In the genomic region with DNA sequence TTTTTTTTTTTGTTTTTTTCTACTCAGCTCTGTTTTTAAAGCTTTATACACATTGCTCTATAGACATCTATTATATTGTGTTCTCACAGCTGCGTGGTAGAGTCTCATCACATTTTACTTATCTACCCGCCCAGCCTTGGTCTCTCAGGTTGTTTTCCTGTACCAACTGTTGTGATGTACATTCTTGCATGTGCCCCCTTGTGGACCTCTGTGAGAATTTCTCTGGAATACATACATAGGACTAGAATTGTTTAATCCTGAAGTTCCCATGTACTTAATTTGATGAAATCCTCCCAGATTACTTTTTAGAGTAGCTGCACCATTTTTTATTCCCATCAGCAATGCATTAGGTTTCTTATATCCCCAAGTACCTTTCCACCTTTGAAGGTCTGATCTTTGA, we compare ENCODE assay signal across 8 cellular contexts. TPM values are rescaled to one million over a fixed set of nuclear protein-coding genes. Genes with fewer than 3 reads are reported as not detected.
DNase-seq lines count a peak whose midpoint lies in the region; ATAC-seq, FAIRE-seq and TF ChIP-seq lines count a peak whose summit lies in the region.

No MANE protein-coding gene starts in this region.

- no peak for DNase-seq in AG04449 (ENCODE audit: low read depth, low spot score)
- no peak for DNase-seq in GM19239 (ENCODE audit: insufficient read length, low spot score)
- peak; percentile 56 for DNase-seq in NCI-H460 (ENCODE audit: extremely low read depth, low read depth)
- no peak for DNase-seq in dorsolateral prefrontal cortex
- no peak for DNase-seq in gastrocnemius medialis
- no peak for DNase-seq in sigmoid colon
- no peak for DNase-seq in hypothalamus (lab: John Stamatoyannopoulos, UW)
- DNase-seq in RCC 7860 (ENCODE audit: low spot score) = no peak

- no peak for TF ChIP-seq EP300 in sigmoid colon (IDR thresholded peaks at IDR 0.05)

- FAIRE-seq in GM19239 (lab: Jason Lieb, UNC) (peak; percentile 51), RCC 7860 (lab: Jason Lieb, UNC) (no peak)

- 31 to 56% methylated on average over 2 of the region's 2 CpGs for WGBS in sigmoid colon, 2 donors

- H3K9me3 ChIP-seq in gastrocnemius medialis (no peaks in the 10 kb centered on the region), sigmoid colon (no peaks in the 10 kb centered on the region)

- H3K36me3 ChIP-seq in gastrocnemius medialis (no peaks in the 10 kb centered on the region), sigmoid colon (no peaks in the 10 kb centered on the region)

- POLR2A ChIA-PET in AG04449 (lab: Yijun Ruan, JAX) = no interaction called here

- no peak for ATAC-seq in gastrocnemius medialis

- H3K4me3 ChIP-seq in AG04449 (ENCODE audit: low read depth, low read length) (no peak overlapping the region), dorsolateral prefrontal cortex (no peak overlapping the region), gastrocnemius medialis (no peak overlapping the region), sigmoid colon (no peak overlapping the region)

- intact Hi-C loops in dorsolateral prefrontal cortex (cut with DNase I) = no loop called here
- intact Hi-C loops in gastrocnemius medialis (cut with DNase I; ENCODE audit: low total_unique reads) = no loop called here
- intact Hi-C loops in sigmoid colon (cut with DNase I) = no loop called here

- H3K27me3 ChIP-seq in dorsolateral prefrontal cortex (peaks cover 0 to 6% (median 0%) of the 10 kb centered on the region in 45 donors), gastrocnemius medialis (no peaks in the 10 kb centered on the region), sigmoid colon (no peaks in the 10 kb centered on the region)

- TF ChIP-seq CTCF in AG04449 (IDR thresholded peaks at IDR 0.05; ENCODE audit: insufficient read depth, low read length, missing control alignments) (peak; percentile 52), dorsolateral prefrontal cortex (IDR thresholded peaks at IDR 0.05 in 54 of 56, conservative IDR thresholded peaks at IDR 0.05 in 2 of 56; ENCODE audit: low read depth in 1 of 56, partially characterized antibody in 56 of 56) (peak in 42 of 56 donors; percentile 11 to 54 (median 34)), gastrocnemius medialis (IDR thresholded peaks at IDR 0.05 in 4 of 5, conservative IDR thresholded peaks at IDR 0.05 in 1 of 5) (peak in 3 of 5 experiments; percentile 12 to 29 (median 29)), sigmoid colon (IDR thresholded peaks at IDR 0.05) (peak in 1 of 4 experiments; percentile 13)

- in situ Hi-C loops in gastrocnemius medialis (cut with MboI; ENCODE audit: low sequenced_read_pairs in 4 of 4) = loop anchor here (5.0 to 25.0 kb wide), 3 partner anchors 280 to 283 kb away; no protein-coding TSS in a partner anchor

- H3K4me1 ChIP-seq in gastrocnemius medialis (peaks cover 11 to 32% of the 10 kb centered on the region in 2 donors), sigmoid colon (no peaks in the 10 kb centered on the region)

- TF ChIP-seq POLR2A in gastrocnemius medialis (IDR thresholded peaks at IDR 0.05) = no peak
- TF ChIP-seq POLR2A in sigmoid colon (IDR thresholded peaks at IDR 0.05) = no peak

- H3K27ac ChIP-seq in dorsolateral prefrontal cortex (no peak overlapping the region), gastrocnemius medialis (no peak overlapping the region), sigmoid colon (no peak overlapping the region)

- CTCF ChIA-PET in AG04449 (lab: Yijun Ruan, JAX) = interaction anchor here (0.7 to 4.3 kb wide), 12 partner anchors 9 to 285 kb away, joined by 3 to 34 read pairs (median 3); no protein-coding TSS in a partner anchor

RNA-seq across cellular contexts. Expression of a gene that starts 40.4 kb away (rescaled TPM):
- total RNA-seq in NCI-H460 (2014; rRNA removed; shearing (Covaris generic)) = not detected in 2 replicates
- polyA plus RNA-seq in NCI-H460 (2014; cell fraction: nucleus; rRNA removed) = not detected in 2 replicates
- total RNA-seq in dorsolateral prefrontal cortex = 1 to 10 TPM in 42 of 120 experiments, under 1 TPM in 67, not detected in 11; 0.23 to 3.2 (median 0.80) TPM
- total RNA-seq in gastrocnemius medialis = under 1 TPM in 3 of 4 donors, not detected in 1; 0.36 to 0.78 (median 0.41) TPM
- not detected for total RNA-seq in sigmoid colon
- 10 to 100 TPM; 16.9 to 19.8 (median 17.2) TPM for polyA plus RNA-seq in sigmoid colon
